ENCODE assay signal across 8 cellular contexts in genomic region chr9:35736201-35736633, GRCh38. TPM values are rescaled to one million over a fixed set of nuclear protein-coding genes. Genes with fewer than 3 reads are reported as not detected.
DNase-seq lines count a peak whose midpoint lies in the region; ATAC-seq and TF ChIP-seq lines count a peak whose summit lies in the region.

No MANE protein-coding gene starts in this region.

- H3K36me3 ChIP-seq in DOHH2 (ENCODE audit: control insufficient read depth, low read length) = peaks cover 58% of the 10 kb centered on the region
- peaks cover 0 to 69% (median 0%) of the 10 kb centered on the region in 3 donors for H3K36me3 ChIP-seq in Peyer's patch

- H3K27ac ChIP-seq in DOHH2 (ENCODE audit: low read depth, low read length) (no peak overlapping the region), Peyer's patch (peak overlapping the region in 3 of 4 donors; percentile 21 to 48 (median 25))

- peak in 1 of 2 donors; percentile 26 for TF ChIP-seq POLR2A in Peyer's patch (IDR thresholded peaks at IDR 0.05)

- H3K79me2 ChIP-seq in DOHH2 (ENCODE audit: control insufficient read depth, low read length) = peaks cover 18% of the 10 kb centered on the region

- H3K4me1 ChIP-seq in DOHH2 (ENCODE audit: control insufficient read depth, low read length) = peaks cover 20% of the 10 kb centered on the region
- peaks cover 0 to 15% (median 2%) of the 10 kb centered on the region in 4 donors for H3K4me1 ChIP-seq in Peyer's patch

- ATAC-seq in GM19452 (IDR thresholded peaks at IDR 0.05; ENCODE audit: unreplicated experiment) (no peak), GM18873 (IDR thresholded peaks at IDR 0.05; ENCODE audit: low FRiP score, unreplicated experiment) (no peak)

- H3K27me3 ChIP-seq in DOHH2 (ENCODE audit: control insufficient read depth, low read length) (no peaks in the 10 kb centered on the region), Peyer's patch (no peaks in the 10 kb centered on the region)

- peaks cover 9% of the 10 kb centered on the region for H3F3A ChIP-seq in DOHH2 (ENCODE audit: control insufficient read depth, insufficient read depth)

- H3K4me3 ChIP-seq in DOHH2 (ENCODE audit: low read length) = no peak overlapping the region
- no peak overlapping the region for H3K4me3 ChIP-seq in Jurkat, Clone E6-1 (ENCODE audit: low read length)
- no peak overlapping the region for H3K4me3 ChIP-seq in Peyer's patch
- H3K4me3 ChIP-seq in foreskin fibroblast (ENCODE audit: low read depth in 1 of 2, low read length in 2 of 2) = no peak overlapping the region

- no peak overlapping the region for H3K4me2 ChIP-seq in DOHH2 (ENCODE audit: low read length)

- TF ChIP-seq CTCF in DOHH2 (IDR thresholded peaks at IDR 0.05; ENCODE audit: low read depth, low read length, poor library complexity, severe bottlenecking) = peak; percentile 91
- peak; percentile 61 to 91 (median 80) for TF ChIP-seq CTCF in Peyer's patch (IDR thresholded peaks at IDR 0.05)
- TF ChIP-seq CTCF in foreskin fibroblast (IDR thresholded peaks at IDR 0.05; ENCODE audit: low read depth, low read length) = peak; percentile 97

- no peaks in the 10 kb centered on the region for H3K9me2 ChIP-seq in DOHH2 (replicated peaks; ENCODE audit: control insufficient read depth, low read length)

- DNase-seq in Jurkat, Clone E6-1 (ENCODE audit: low read depth, low spot score) = peak; percentile 73
- DNase-seq in Peyer's patch (peak; percentile 67 to 87 (median 76)), activated T-helper 1 cell treated with Interleukin-2 at 50 U/mL for 16 hours (ENCODE audit: low read depth) (peak; percentile 33), foreskin fibroblast (peak; percentile 71 to 88), pons (ENCODE audit: low spot score) (peak; percentile 64)

- H4K20me1 ChIP-seq in DOHH2 (ENCODE audit: control insufficient read depth, insufficient read depth, low read depth, low read length) = peaks cover 5% of the 10 kb centered on the region; the same call in 1 of the 2 replicates

- H3K9me3 ChIP-seq in DOHH2 (ENCODE audit: control insufficient read depth, insufficient read depth, low read length) (no peaks in the 10 kb centered on the region), Peyer's patch (no peaks in the 10 kb centered on the region)

RNA-seq across cellular contexts. Expression of gene CREB3, which starts 3.8 kb away (rescaled TPM):
- polyA plus RNA-seq in Jurkat, Clone E6-1 (2012; ENCODE audit: insufficient read depth, insufficient read length) = 35.3 TPM
- total RNA-seq in Peyer's patch = 10 to 100 TPM; 19.8 to 34.3 (median 28.5) TPM

RNA-seq across cellular contexts. Expression of gene TLN1, which starts 4.2 kb away (rescaled TPM):
- 84.3 TPM for polyA plus RNA-seq in Jurkat, Clone E6-1 (2012; ENCODE audit: insufficient read depth, insufficient read length)
- 100 to 1,000 TPM; 129 to 262 (median 188) TPM for total RNA-seq in Peyer's patch

RNA-seq across cellular contexts. Expression of gene GBA2, which starts 12.8 kb away (rescaled TPM):
- polyA plus RNA-seq in Jurkat, Clone E6-1 (2012; ENCODE audit: insufficient read depth, insufficient read length) = 45.1 TPM
- 100 to 1,000 TPM; 263 to 474 (median 436) TPM for total RNA-seq in Peyer's patch

RNA-seq across cellular contexts. Expression of gene RGP1, which starts 12.9 kb away (rescaled TPM):
- polyA plus RNA-seq in Jurkat, Clone E6-1 (2012; ENCODE audit: insufficient read depth, insufficient read length) = 11.4 TPM
- 10 to 100 TPM; 16.5 to 44.4 (median 38.3) TPM for total RNA-seq in Peyer's patch

RNA-seq across cellular contexts. Expression of gene MSMP, which starts 17.9 kb away (rescaled TPM):
- polyA plus RNA-seq in Jurkat, Clone E6-1 (2012; ENCODE audit: insufficient read depth, insufficient read length) = not detected
- not detected for total RNA-seq in Peyer's patch
